In the genomic region with DNA sequence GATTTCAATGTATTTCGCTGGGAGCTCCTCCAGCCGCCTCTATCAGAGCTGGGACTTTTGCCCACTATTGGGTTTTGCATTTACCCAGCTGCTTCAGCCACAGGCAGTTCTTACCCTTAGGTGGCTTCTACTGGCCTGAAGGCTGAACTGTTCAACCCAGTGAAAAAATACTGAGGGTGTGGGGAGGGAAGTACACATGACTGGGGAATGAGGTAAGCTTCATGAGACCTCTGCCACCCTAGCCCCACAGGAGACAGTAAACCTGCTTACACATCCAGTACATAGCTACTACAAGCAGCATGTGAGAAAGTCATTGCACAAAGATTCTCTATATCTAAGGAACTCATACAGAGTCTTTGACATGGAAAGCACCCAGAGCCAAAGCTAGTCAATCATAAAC, we compare ENCODE assay signal across 1 cellular context.
TF ChIP-seq lines count a peak whose summit lies in the region.

No MANE protein-coding gene starts in this region.

TF ChIP-seq in IMR-90, 13 proteins besides CTCF, POLR2A, EP300 and RAD21 (continued from another document):
- TF ChIP-seq RCOR1 (IDR thresholded peaks at IDR 0.05; ENCODE audit: insufficient replicate concordance, low read length) (no peak), MAFK (IDR thresholded peaks at IDR 0.05; ENCODE audit: low read depth, low read length) (no peak)
- TF ChIP-seq, protein P1, sequence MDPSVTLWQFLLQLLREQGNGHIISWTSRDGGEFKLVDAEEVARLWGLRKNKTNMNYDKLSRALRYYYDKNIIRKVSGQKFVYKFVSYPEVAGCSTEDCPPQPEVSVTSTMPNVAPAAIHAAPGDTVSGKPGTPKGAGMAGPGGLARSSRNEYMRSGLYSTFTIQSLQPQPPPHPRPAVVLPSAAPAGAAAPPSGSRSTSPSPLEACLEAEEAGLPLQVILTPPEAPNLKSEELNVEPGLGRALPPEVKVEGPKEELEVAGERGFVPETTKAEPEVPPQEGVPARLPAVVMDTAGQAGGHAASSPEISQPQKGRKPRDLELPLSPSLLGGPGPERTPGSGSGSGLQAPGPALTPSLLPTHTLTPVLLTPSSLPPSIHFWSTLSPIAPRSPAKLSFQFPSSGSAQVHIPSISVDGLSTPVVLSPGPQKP (IDR thresholded peaks at IDR 0.05; ENCODE audit: borderline replicate concordance, low read depth, low read length), result no peak
